In the genomic region with DNA sequence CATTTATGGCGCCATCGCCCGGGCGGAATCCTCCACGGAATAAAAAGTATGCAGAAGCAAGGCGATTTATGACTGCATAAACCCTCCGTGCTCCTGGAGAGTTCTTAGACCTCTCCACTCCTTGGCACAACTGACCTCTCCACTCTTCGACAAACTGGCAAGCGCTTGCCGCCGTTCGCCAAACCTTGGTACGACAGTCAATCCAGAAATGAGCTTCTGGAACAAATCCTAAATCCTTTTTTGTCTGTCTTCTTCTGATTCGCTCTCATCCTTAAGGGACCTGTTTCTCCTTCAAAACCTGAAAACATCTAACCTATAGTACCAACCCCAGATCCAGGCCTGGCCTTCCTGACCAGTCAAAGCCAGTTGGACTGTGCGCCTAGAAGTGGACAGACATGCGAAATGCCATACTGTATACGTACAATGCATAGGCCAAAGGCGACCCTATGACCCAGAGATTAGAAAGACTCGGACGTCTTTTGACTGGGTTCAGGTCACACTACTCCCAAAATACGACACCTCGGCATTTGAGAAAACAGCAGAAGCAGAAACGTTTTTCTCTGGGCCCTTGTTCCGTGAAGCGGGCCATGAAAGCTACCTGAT, we compare ENCODE assay signal across 8 cellular contexts. TPM values are rescaled to one million over a fixed set of nuclear protein-coding genes. Genes with fewer than 3 reads are reported as not detected.
DNase-seq lines count a peak whose midpoint lies in the region; ATAC-seq, FAIRE-seq and TF ChIP-seq lines count a peak whose summit lies in the region.

No MANE protein-coding gene starts in this region.

- no peaks in the 10 kb centered on the region for H3K27me3 ChIP-seq in HUES6 (ENCODE audit: control insufficient read depth, insufficient read depth, low read length)
- H3K27me3 ChIP-seq in bronchial epithelial cell (ENCODE audit: control insufficient read depth, insufficient read depth, low read length): no peaks in the 10 kb centered on the region
- no peaks in the 10 kb centered on the region for H3K27me3 ChIP-seq in muscle layer of duodenum (ENCODE audit: low read depth, low read length)

- no peaks in the 10 kb centered on the region for H3K4me1 ChIP-seq in HUES6 (ENCODE audit: control insufficient read depth, insufficient read depth, low read length)
- H3K4me1 ChIP-seq in muscle layer of duodenum (ENCODE audit: control insufficient read depth in 1 of 2, insufficient read depth in 2 of 2, low read length in 2 of 2): peaks cover 0 to 5% of the 10 kb centered on the region in 2 donors

- peak overlapping the region; percentile 55 for H3K9ac ChIP-seq in HUES6 (ENCODE audit: low read length)

- no peak overlapping the region for H3K27ac ChIP-seq in HUES6 (ENCODE audit: low read depth, low read length)
- no peak overlapping the region for H3K27ac ChIP-seq in muscle layer of duodenum (ENCODE audit: low read length)

- H3K36me3 ChIP-seq in HUES6 (ENCODE audit: control insufficient read depth, insufficient read depth, low read length): no peaks in the 10 kb centered on the region
- H3K36me3 ChIP-seq in bronchial epithelial cell (ENCODE audit: control insufficient read depth, insufficient read depth, low read length): no peaks in the 10 kb centered on the region
- H3K36me3 ChIP-seq in muscle layer of duodenum (ENCODE audit: control insufficient read depth in 1 of 2, insufficient read depth in 2 of 2, low read length in 2 of 2): no peaks in the 10 kb centered on the region

- H3K9me3 ChIP-seq in HUES6 (ENCODE audit: control insufficient read depth, insufficient read depth, low read depth, low read length) (no peaks in the 10 kb centered on the region), muscle layer of duodenum (ENCODE audit: control insufficient read depth in 1 of 2, low read length in 2 of 2) (no peaks in the 10 kb centered on the region)

- ATAC-seq in GM21528 (IDR thresholded peaks at IDR 0.05; ENCODE audit: low FRiP score, unreplicated experiment) (no peak), GM19467 (IDR thresholded peaks at IDR 0.05; ENCODE audit: unreplicated experiment) (no peak), HG02840 (IDR thresholded peaks at IDR 0.05; ENCODE audit: low FRiP score, unreplicated experiment) (no peak)

- peak overlapping the region; percentile 83 for H3K4me3 ChIP-seq in AG10803 (ENCODE audit: low read length)
- H3K4me3 ChIP-seq in HUES6 (ENCODE audit: low read depth, low read length): peak overlapping the region; percentile 86
- H3K4me3 ChIP-seq in bronchial epithelial cell (ENCODE audit: low read depth, low read length): peak overlapping the region; percentile 78
- peak overlapping the region; percentile 85 to 99 for H3K4me3 ChIP-seq in muscle layer of duodenum (ENCODE audit: low read depth in 1 of 2, low read length in 2 of 2)

- TF ChIP-seq CTCF in AG10803 (conservative IDR thresholded peaks at IDR 0.05; ENCODE audit: low read length) (peak; percentile 25), bronchial epithelial cell (IDR thresholded peaks at IDR 0.05; ENCODE audit: insufficient read depth, low read length, severe bottlenecking) (no peak)

- no peak for DNase-seq in AG10803 (ENCODE audit: low read depth)
- no peak for DNase-seq in bronchial epithelial cell (ENCODE audit: low read depth)
- DNase-seq in midbrain (lab: John Stamatoyannopoulos, UW): no peak

- no peak for FAIRE-seq in bronchial epithelial cell (lab: Jason Lieb, UNC)

RNA-seq across cellular contexts. Expression of gene TRIM27, which starts 59.4 kb away (rescaled TPM):
- total RNA-seq in bronchial epithelial cell: 27.0 and 39.0 TPM in 2 replicates
